In the genomic region with DNA sequence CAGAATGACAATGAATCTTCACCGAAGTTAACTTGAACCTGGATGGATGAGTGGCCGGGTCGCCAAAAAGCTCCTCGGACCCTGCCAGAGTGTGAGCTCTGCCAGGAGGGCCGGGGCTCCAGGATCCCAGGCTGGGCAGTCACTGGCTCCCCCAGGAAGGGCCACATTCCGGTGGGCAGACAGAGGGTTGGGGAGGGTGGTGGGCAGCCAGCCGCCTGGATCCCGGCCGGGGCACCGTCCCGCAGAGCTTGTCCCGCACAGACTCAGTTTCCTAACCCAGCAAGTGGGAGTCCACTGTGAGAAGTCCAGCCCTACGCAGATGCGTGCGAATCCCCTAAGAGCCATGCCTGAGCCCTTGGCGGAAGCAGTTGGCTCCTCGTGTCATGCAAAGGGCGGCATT, we compare ENCODE assay signal across 16 cellular contexts.
"Had no signal": no experiment of that assay in that cellular context is flagged by ENCODE, and none has a peak within 500 bp of the region (broad histone marks: within the 10 kb centered on the region; RNA-seq: fewer than 3 reads in every experiment).

No MANE protein-coding gene starts in this region.

- H3K27ac Mint-ChIP-seq: natural killer cell; stimulated activated naive B cell treated with anti-CD40 and anti-IgM and Interleukin-4, amounts not matched to agents 10 μg/mL and 1 μg/mL and 100 μg/mL, for 72 hours had no signal

- DNase-seq: colonic mucosa; dermis blood vessel endothelial cell; foreskin melanocyte; heart left ventricle; hippocampal formation; natural killer cell; posterior cingulate gyrus; spleen; stimulated activated CD4-positive, alpha-beta T cell treated with anti-CD3 and anti-CD28 coated beads, Interleukin-15, amount 100 ng/mL, for 24 hours; stimulated activated CD4-positive, alpha-beta T cell treated with anti-CD3 and anti-CD28 coated beads, Interleukin-1b, Interleukin-23, amount 100 ng/mL, for 48 hours; stimulated activated CD4-positive, alpha-beta T cell treated with anti-CD3 and anti-CD28 coated beads, Interleukin-4, amount 100 ng/mL, for 24 hours; stimulated activated naive B cell treated with anti-CD40 and anti-IgM and Interleukin-4, amounts not matched to agents 10 μg/mL and 1 μg/mL and 100 μg/mL, for 72 hours; stimulated activated naive CD8-positive, alpha-beta T cell treated with anti-CD3 and anti-CD28 coated beads, Interleukin-15, amount 100 ng/mL, for 72 hours; testis; transverse colon had no signal

- H3K4me3 ChIP-seq: colonic mucosa, heart left ventricle, spleen, testis, transverse colon had no signal

- H3K9me3 ChIP-seq: colonic mucosa, testis had no signal

- H3K9me3 Mint-ChIP-seq: natural killer cell had no signal

- H3K36me3 Mint-ChIP-seq: natural killer cell had no signal

- H3K4me3 Mint-ChIP-seq: natural killer cell; stimulated activated naive B cell treated with anti-CD40 and anti-IgM and Interleukin-4, amounts not matched to agents 10 μg/mL and 1 μg/mL and 100 μg/mL, for 72 hours; stimulated activated naive CD8-positive, alpha-beta T cell treated with anti-CD3 and anti-CD28 coated beads, Interleukin-15, amount 100 ng/mL, for 72 hours had no signal

- H3K27ac ChIP-seq: colonic mucosa, testis had no signal

- H3K27me3 Mint-ChIP-seq: stimulated activated naive CD8-positive, alpha-beta T cell treated with anti-CD3 and anti-CD28 coated beads, Interleukin-15, amount 100 ng/mL, for 72 hours had no signal

- ATAC-seq: heart left ventricle; natural killer cell; sciatic nerve; stimulated activated naive B cell treated with anti-CD40 and anti-IgM and Interleukin-4, amounts not matched to agents 10 μg/mL and 1 μg/mL and 100 μg/mL, for 72 hours; stimulated activated naive CD8-positive, alpha-beta T cell treated with anti-CD3 and anti-CD28 coated beads, Interleukin-15, amount 100 ng/mL, for 72 hours had no signal

- H3K27me3 ChIP-seq: colonic mucosa, heart left ventricle, spleen, testis, transverse colon had no signal

- H3K36me3 ChIP-seq: colonic mucosa, heart left ventricle, spleen, transverse colon had no signal
